16 cellular contexts compared by ENCODE assay signal in genomic region chr1:10106756-10107479, GRCh38.
DNase-seq lines count a peak whose midpoint lies in the region; ATAC-seq and TF ChIP-seq lines count a peak whose summit lies in the region.
"Had no signal": no experiment of that assay in that cellular context is flagged by ENCODE, and none has a peak within 500 bp of the region (broad histone marks: within the 10 kb centered on the region; RNA-seq: fewer than 3 reads in every experiment).

No MANE protein-coding gene starts in this region.

- H3K36me3 ChIP-seq in iPS-15b (ENCODE audit: control insufficient read depth, insufficient read depth, low read length) (peaks cover 20% of the 10 kb centered on the region), suprapubic skin (peaks cover 79% of the 10 kb centered on the region)
- H3K36me3 ChIP-seq: colonic mucosa had no signal

- H3K27me3 Mint-ChIP-seq in activated T-cell treated with anti-CD3 and anti-CD28 coated beads, Interleukin-2, amount 50 U/mL, for 72 hours (ENCODE audit: low read depth) = no peaks in the 10 kb centered on the region
- no peaks in the 10 kb centered on the region for H3K27me3 Mint-ChIP-seq in activated T-cell treated with anti-CD3 and anti-CD28 coated beads, Interleukin-2, amount 50 U/mL, for 4 hours (ENCODE audit: low read depth)
- H3K27me3 Mint-ChIP-seq in activated T-helper 17 cell treated with anti-CD3 and anti-CD28 coated beads, Interleukin-2, amount 50 U/mL, for 72 hours = no peaks in the 10 kb centered on the region
- no peaks in the 10 kb centered on the region for H3K27me3 Mint-ChIP-seq in effector memory CD8-positive, alpha-beta T cell
- H3K27me3 Mint-ChIP-seq: stimulated activated naive B cell treated with anti-CD40 and anti-IgM and Interleukin-4, amounts not matched to agents 10 μg/mL and 1 μg/mL and 100 μg/mL, for 72 hours had no signal

- H3K4me3 ChIP-seq in iPS-15b (ENCODE audit: low read depth, low read length) (no peak overlapping the region), suprapubic skin (no peak overlapping the region)
- H3K4me3 ChIP-seq: colonic mucosa, left lung had no signal

- peak overlapping the region; percentile 54 for H3K27ac Mint-ChIP-seq in activated T-cell treated with anti-CD3 and anti-CD28 coated beads, Interleukin-2, amount 50 U/mL, for 72 hours
- peak overlapping the region; percentile 12 for H3K27ac Mint-ChIP-seq in activated T-helper 17 cell treated with anti-CD3 and anti-CD28 coated beads, Interleukin-2, amount 50 U/mL, for 72 hours
- no peak overlapping the region for H3K27ac Mint-ChIP-seq in effector memory CD8-positive, alpha-beta T cell
- H3K27ac Mint-ChIP-seq: stimulated activated naive B cell treated with anti-CD40 and anti-IgM and Interleukin-4, amounts not matched to agents 10 μg/mL and 1 μg/mL and 100 μg/mL, for 72 hours had no signal

- H3K9ac ChIP-seq in iPS-15b (ENCODE audit: low read depth, low read length) = peak overlapping the region; percentile 3

- H3K9me3 ChIP-seq in iPS-15b (ENCODE audit: control insufficient read depth, insufficient read depth, low read length) (no peaks in the 10 kb centered on the region), suprapubic skin (no peaks in the 10 kb centered on the region)
- H3K9me3 ChIP-seq: colonic mucosa, left lung had no signal

- no peaks in the 10 kb centered on the region for H3K4me1 ChIP-seq in iPS-15b (ENCODE audit: control insufficient read depth, insufficient read depth, low read length)
- peaks cover 30% of the 10 kb centered on the region for H3K4me1 ChIP-seq in suprapubic skin
- H3K4me1 ChIP-seq: colonic mucosa had no signal

- DNase-seq in activated T-cell treated with anti-CD3 and anti-CD28 coated beads, Interleukin-2, amount 50 U/mL, for 72 hours = no peak
- no peak for DNase-seq in activated T-cell treated with anti-CD3 and anti-CD28 coated beads, Interleukin-2, amount 50 U/mL, for 4 hours
- no peak for DNase-seq in suprapubic skin (ENCODE audit: low spot score in 2 of 2)
- DNase-seq in effector memory CD8-positive, alpha-beta T cell = no peak
- DNase-seq: activated CD4-positive, alpha-beta T cell treated with anti-CD3 and anti-CD28 coated beads for 48 hours; colonic mucosa; KG1; NCI-H1105 treated with DMSO at 0.1 percent for 48 hours; NCI-H2171; stimulated activated naive B cell treated with anti-CD40 and anti-IgM and Interleukin-4, amounts not matched to agents 10 μg/mL and 1 μg/mL and 100 μg/mL, for 72 hours had no signal

- H3K4me3 Mint-ChIP-seq in activated T-cell treated with anti-CD3 and anti-CD28 coated beads, Interleukin-2, amount 50 U/mL, for 72 hours = no peak overlapping the region
- no peak overlapping the region for H3K4me3 Mint-ChIP-seq in activated T-cell treated with anti-CD3 and anti-CD28 coated beads, Interleukin-2, amount 50 U/mL, for 4 hours
- no peak overlapping the region for H3K4me3 Mint-ChIP-seq in activated T-helper 17 cell treated with anti-CD3 and anti-CD28 coated beads, Interleukin-2, amount 50 U/mL, for 72 hours
- no peak overlapping the region for H3K4me3 Mint-ChIP-seq in effector memory CD8-positive, alpha-beta T cell
- H3K4me3 Mint-ChIP-seq: CD14-positive monocyte; stimulated activated naive B cell treated with anti-CD40 and anti-IgM and Interleukin-4, amounts not matched to agents 10 μg/mL and 1 μg/mL and 100 μg/mL, for 72 hours had no signal

- no peak for TF ChIP-seq POLR2A in suprapubic skin (IDR thresholded peaks at IDR 0.05)

- no peaks in the 10 kb centered on the region for H3K9me3 Mint-ChIP-seq in activated T-cell treated with anti-CD3 and anti-CD28 coated beads, Interleukin-2, amount 50 U/mL, for 72 hours
- no peaks in the 10 kb centered on the region for H3K9me3 Mint-ChIP-seq in activated T-cell treated with anti-CD3 and anti-CD28 coated beads, Interleukin-2, amount 50 U/mL, for 4 hours
- no peaks in the 10 kb centered on the region for H3K9me3 Mint-ChIP-seq in activated T-helper 17 cell treated with anti-CD3 and anti-CD28 coated beads, Interleukin-2, amount 50 U/mL, for 72 hours
- H3K9me3 Mint-ChIP-seq in effector memory CD8-positive, alpha-beta T cell = no peaks in the 10 kb centered on the region
- H3K9me3 Mint-ChIP-seq: CD14-positive monocyte; stimulated activated naive B cell treated with anti-CD40 and anti-IgM and Interleukin-4, amounts not matched to agents 10 μg/mL and 1 μg/mL and 100 μg/mL, for 72 hours had no signal

- no peaks in the 10 kb centered on the region for H3K27me3 ChIP-seq in iPS-15b (ENCODE audit: control insufficient read depth, insufficient read depth, low read length)
- no peaks in the 10 kb centered on the region for H3K27me3 ChIP-seq in suprapubic skin
- H3K27me3 ChIP-seq: colonic mucosa, left lung had no signal

- no peak for ATAC-seq in activated T-cell treated with anti-CD3 and anti-CD28 coated beads, Interleukin-2, amount 50 U/mL, for 72 hours (replicated peaks in 1 of 2)
- no peak for ATAC-seq in activated T-cell treated with anti-CD3 and anti-CD28 coated beads, Interleukin-2, amount 50 U/mL, for 4 hours
- ATAC-seq in activated T-helper 17 cell treated with anti-CD3 and anti-CD28 coated beads, Interleukin-2, amount 50 U/mL, for 72 hours (replicated peaks) = no peak
- no peak for ATAC-seq in GM21381 (IDR thresholded peaks at IDR 0.05; ENCODE audit: unreplicated experiment)
- no peak for ATAC-seq in effector memory CD8-positive, alpha-beta T cell (replicated peaks)
- no peak for ATAC-seq in GM18520 (IDR thresholded peaks at IDR 0.05; ENCODE audit: unreplicated experiment)
- ATAC-seq: left lung; stimulated activated naive B cell treated with anti-CD40 and anti-IgM and Interleukin-4, amounts not matched to agents 10 μg/mL and 1 μg/mL and 100 μg/mL, for 72 hours had no signal

- no peak for TF ChIP-seq CTCF in suprapubic skin (IDR thresholded peaks at IDR 0.05)

- TF ChIP-seq EP300 in suprapubic skin (IDR thresholded peaks at IDR 0.05) = no peak

- peak overlapping the region; percentile 9 for H3K27ac ChIP-seq in suprapubic skin
- H3K27ac ChIP-seq: colonic mucosa had no signal

- WGBS in suprapubic skin = 76% methylated on average over 7 of the region's 7 CpGs

- peaks cover 3 to 11% of the 10 kb centered on the region in 2 donors for H3K36me3 Mint-ChIP-seq in activated T-cell treated with anti-CD3 and anti-CD28 coated beads, Interleukin-2, amount 50 U/mL, for 72 hours (ENCODE audit: insufficient read depth in 2 of 2)
- peaks cover 47% of the 10 kb centered on the region for H3K36me3 Mint-ChIP-seq in activated T-cell treated with anti-CD3 and anti-CD28 coated beads, Interleukin-2, amount 50 U/mL, for 4 hours (ENCODE audit: insufficient read depth)
- peaks cover 95% of the 10 kb centered on the region for H3K36me3 Mint-ChIP-seq in activated T-helper 17 cell treated with anti-CD3 and anti-CD28 coated beads, Interleukin-2, amount 50 U/mL, for 72 hours (ENCODE audit: low read depth)
- peaks cover 45% of the 10 kb centered on the region for H3K36me3 Mint-ChIP-seq in effector memory CD8-positive, alpha-beta T cell (ENCODE audit: insufficient read depth)

- no peaks in the 10 kb centered on the region for H3K4me1 Mint-ChIP-seq in activated T-cell treated with anti-CD3 and anti-CD28 coated beads, Interleukin-2, amount 50 U/mL, for 72 hours (ENCODE audit: low read depth)
- no peaks in the 10 kb centered on the region for H3K4me1 Mint-ChIP-seq in activated T-cell treated with anti-CD3 and anti-CD28 coated beads, Interleukin-2, amount 50 U/mL, for 4 hours (ENCODE audit: low read depth)
- H3K4me1 Mint-ChIP-seq in activated T-helper 17 cell treated with anti-CD3 and anti-CD28 coated beads, Interleukin-2, amount 50 U/mL, for 72 hours = no peaks in the 10 kb centered on the region
- H3K4me1 Mint-ChIP-seq in effector memory CD8-positive, alpha-beta T cell (ENCODE audit: low read depth in 2 of 2) = no peaks in the 10 kb centered on the region
- H3K4me1 Mint-ChIP-seq: stimulated activated naive B cell treated with anti-CD40 and anti-IgM and Interleukin-4, amounts not matched to agents 10 μg/mL and 1 μg/mL and 100 μg/mL, for 72 hours had no signal

Comparison
In these comparisons a context has a peak if more than half of its experiments do, and no peak if none do; other contexts are left out.
1. H3K27ac Mint-ChIP-seq: peak in activated T-cell treated with anti-CD3 and anti-CD28 coated beads, Interleukin-2, amount 50 U/mL, for 72 hours (single experiment) and activated T-helper 17 cell treated with anti-CD3 and anti-CD28 coated beads, Interleukin-2, amount 50 U/mL, for 72 hours (single experiment); none in effector memory CD8-positive, alpha-beta T cell (0 of 2).